10 cellular contexts compared by ENCODE assay signal in genomic region chrX:22666441-22666840, GRCh38.
DNase-seq lines count a peak whose midpoint lies in the region; ATAC-seq and TF ChIP-seq lines count a peak whose summit lies in the region.
"Had no signal": no experiment of that assay in that cellular context is flagged by ENCODE, and none has a peak within 500 bp of the region (broad histone marks: within the 10 kb centered on the region; RNA-seq: fewer than 3 reads in every experiment).

No MANE protein-coding gene starts in this region.

- H3K4me3 ChIP-seq in cardiac fibroblast (replicated peaks in 1 of 2; ENCODE audit: low read depth in 2 of 2, low read length in 2 of 2) (no peak overlapping the region), retinal pigment epithelial cell (ENCODE audit: low read length) (no peak overlapping the region), sigmoid colon (no peak overlapping the region)
- H3K4me3 ChIP-seq: BLaER1, skin epidermis had no signal

- DNase-seq in NCI-H2227 (lab: John Stamatoyannopoulos, UW; ENCODE audit: unreplicated experiment): peak; percentile 5
- DNase-seq in NCI-H2227 treated with DMSO at 0.1 percent for 48 hours (lab: John Stamatoyannopoulos, UW): no peak
- DNase-seq in cardiac fibroblast (ENCODE audit: low read depth in 2 of 2): peak; percentile 54 to 69
- no peak for DNase-seq in retinal pigment epithelial cell (ENCODE audit: low read depth)
- no peak for DNase-seq in sigmoid colon
- no peak for DNase-seq in HK-2 (ENCODE audit: unreplicated experiment)

- TF ChIP-seq POLR2A in sigmoid colon (IDR thresholded peaks at IDR 0.05): no peak

- no peak for TF ChIP-seq EP300 in sigmoid colon (IDR thresholded peaks at IDR 0.05)

- H3K4me1 ChIP-seq in sigmoid colon: no peaks in the 10 kb centered on the region
- H3K4me1 ChIP-seq: BLaER1 had no signal

- intact Hi-C loops in sigmoid colon (cut with DNase I): no loop called here

- no peak overlapping the region for H3K27ac ChIP-seq in sigmoid colon
- H3K27ac ChIP-seq: BLaER1, skin epidermis had no signal

- TF ChIP-seq CTCF in LNCAP (IDR thresholded peaks at IDR 0.05) (peak; percentile 21; the same call in 1 of the 2 replicates), cardiac fibroblast (IDR thresholded peaks at IDR 0.05; ENCODE audit: low read depth, low read length) (peak; percentile 40), retinal pigment epithelial cell (conservative IDR thresholded peaks at IDR 0.05; ENCODE audit: low read depth, low read length) (peak; percentile 39), sigmoid colon (IDR thresholded peaks at IDR 0.05) (no peak)

- no peaks in the 10 kb centered on the region for H3K36me3 ChIP-seq in sigmoid colon
- H3K36me3 ChIP-seq: BLaER1 had no signal

- 14 to 23% methylated on average over 8 to 9 of the region's 9 CpGs for WGBS in sigmoid colon, 2 donors

- ATAC-seq in HG02852 (IDR thresholded peaks at IDR 0.05; ENCODE audit: unreplicated experiment): no peak

- H3K9me3 ChIP-seq in sigmoid colon: no peaks in the 10 kb centered on the region

- H3K27me3 ChIP-seq in sigmoid colon: no peaks in the 10 kb centered on the region
- H3K27me3 ChIP-seq: BLaER1 had no signal

Comparison
In these comparisons a context has a peak if more than half of its experiments do, and no peak if none do; other contexts are left out.
1. DNase-seq: peak in NCI-H2227 (single experiment) and cardiac fibroblast (2 of 2); none in NCI-H2227 treated with DMSO at 0.1 percent for 48 hours (single experiment), retinal pigment epithelial cell (single experiment), sigmoid colon (single experiment) and HK-2 (single experiment).
2. CTCF ChIP-seq: peak in LNCAP (single experiment), cardiac fibroblast (single experiment) and retinal pigment epithelial cell (single experiment); none in sigmoid colon (0 of 4).